8 cellular contexts compared by ENCODE assay signal in the genomic region with DNA sequence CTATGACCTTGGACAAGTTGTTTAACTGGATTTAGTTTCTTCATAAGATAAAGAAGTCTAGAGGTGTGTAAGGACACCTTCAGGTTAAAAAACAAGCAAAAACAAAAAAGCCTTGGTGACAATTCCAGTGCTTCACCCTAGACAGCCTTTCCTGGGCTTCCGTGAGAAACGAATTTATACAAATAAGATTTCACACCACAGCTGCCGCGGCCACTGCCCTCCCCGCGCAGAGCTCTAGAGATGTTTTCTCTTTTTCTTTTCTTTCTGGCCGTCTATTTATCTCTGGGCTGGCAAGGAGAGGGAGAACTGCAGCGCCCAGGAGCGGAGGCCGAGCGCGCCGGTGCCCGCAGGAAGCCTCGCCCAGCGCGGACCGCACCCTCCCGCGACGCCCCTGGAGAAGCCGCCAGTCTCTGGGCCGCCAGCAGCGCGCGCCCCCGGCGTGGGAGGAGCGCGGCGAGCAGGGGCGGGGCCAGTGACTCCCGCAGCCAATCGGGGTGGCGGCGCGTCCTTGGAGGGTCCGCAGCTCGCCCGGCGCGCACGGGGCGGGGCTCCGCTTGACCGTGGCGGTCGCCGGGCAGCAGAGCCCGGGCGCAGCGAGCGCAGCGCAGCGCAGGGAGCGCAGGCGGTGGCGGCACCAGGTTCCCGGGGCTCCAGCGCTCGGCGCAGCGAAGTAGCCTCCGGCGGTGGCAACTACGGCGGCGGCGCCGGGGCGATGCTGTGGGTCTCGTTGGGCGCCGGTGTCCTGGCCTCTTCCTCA.
A peak's percentile ranks its signal among the peaks of the same experiment; 100 is the strongest.
DNase-seq lines count a peak whose midpoint lies in the region; TF ChIP-seq lines count a peak whose summit lies in the region.

No MANE protein-coding gene starts in this region.

- peak; percentile 85 for TF ChIP-seq POLR2A in Raji (IDR thresholded peaks at IDR 0.05; ENCODE audit: insufficient read depth, low read depth, low read length)

- WGBS in neuronal stem cell (ENCODE audit: extremely low coverage in 2 of 2, insufficient read length in 2 of 2, insufficient replicate concordance in 1 of 2), 2 donors: no CpG with 5 or more reads among the region's 74 CpGs

- no peak overlapping the region for H2BK12ac ChIP-seq in neuronal stem cell (ENCODE audit: low read length)

- H3K36me3 ChIP-seq in neuronal stem cell (replicated peaks in 1 of 2; ENCODE audit: control insufficient read depth in 2 of 2, insufficient read depth in 2 of 2, low read length in 2 of 2): no peaks in the 10 kb centered on the region

- peak overlapping the region; percentile 50 to 88 for H3K4me3 ChIP-seq in neuronal stem cell (ENCODE audit: low read length in 2 of 2)

- peak overlapping the region; percentile 98 for H2AFZ ChIP-seq in neuronal stem cell (ENCODE audit: low read length)

- no peak overlapping the region for H3K9ac ChIP-seq in neuronal stem cell (ENCODE audit: low read depth, low read length, poor library complexity)

- H3K4me2 ChIP-seq in neuronal stem cell (ENCODE audit: insufficient read depth, low read length, poor library complexity, severe bottlenecking): peak overlapping the region; percentile 95

- no peak overlapping the region for H2BK15ac ChIP-seq in neuronal stem cell (ENCODE audit: low read length)

- peaks cover 3 to 53% (median 36%) of the 10 kb centered on the region in 3 experiments for H3K27me3 ChIP-seq in neuronal stem cell (ENCODE audit: control insufficient read depth in 3 of 3, insufficient read depth in 3 of 3, low read depth in 1 of 3, low read length in 3 of 3)

- no peak overlapping the region for H3K14ac ChIP-seq in neuronal stem cell (ENCODE audit: low read length)

- H4K8ac ChIP-seq in neuronal stem cell (ENCODE audit: low read depth, low read length): no peak overlapping the region

- H2AK5ac ChIP-seq in neuronal stem cell (ENCODE audit: low read depth, low read length): no peak overlapping the region

- H3K4me1 ChIP-seq in neuronal stem cell (ENCODE audit: control insufficient read depth in 2 of 2, insufficient read depth in 1 of 2, low read depth in 1 of 2, low read length in 2 of 2): peaks cover 0 to 2% of the 10 kb centered on the region in 2 donors

- H3K9me3 ChIP-seq in neuronal stem cell (replicated peaks in 1 of 2; ENCODE audit: control insufficient read depth in 2 of 2, insufficient read depth in 1 of 2, low read depth in 1 of 2, low read length in 2 of 2): no peaks in the 10 kb centered on the region

- no peak overlapping the region for H2BK120ac ChIP-seq in neuronal stem cell (ENCODE audit: low read depth, low read length)

- H3K79me1 ChIP-seq in neuronal stem cell (ENCODE audit: low read depth, low read length): no peaks in the 10 kb centered on the region

- no peak overlapping the region for H4K91ac ChIP-seq in neuronal stem cell (ENCODE audit: low read depth, low read length, poor library complexity)

- H3K23ac ChIP-seq in neuronal stem cell (ENCODE audit: low read depth, low read length, poor library complexity): no peak overlapping the region

- DNase-seq in Daoy (ENCODE audit: low read depth) (peak; percentile 94), H4 (ENCODE audit: low spot score) (peak; percentile 62), LHCN-M2 (ENCODE audit: low read depth) (peak; percentile 83), germinal center (ENCODE audit: low spot score) (peak; percentile 79), neuronal stem cell (ENCODE audit: low spot score) (peak; percentile 90), stromal cell of bone marrow (ENCODE audit: low read depth) (peak; percentile 73)
- DNase-seq in activated gamma-delta T cell treated with anti-CD3 and anti-CD28 coated beads, Interleukin-2, amount 50 U/mL, for 16 hours (ENCODE audit: low read depth): peak; percentile 34

- no peak overlapping the region for H3K4ac ChIP-seq in neuronal stem cell (ENCODE audit: low read length)

- H3K18ac ChIP-seq in neuronal stem cell (ENCODE audit: low read length): no peak overlapping the region

- no peak overlapping the region for H2BK5ac ChIP-seq in neuronal stem cell (ENCODE audit: low read length)

- H3K27ac ChIP-seq in neuronal stem cell (replicated peaks; ENCODE audit: low read length): no peak overlapping the region

Comparison
In these comparisons a context has a peak if more than half of its experiments do, and no peak if none do; other contexts are left out.
1. DNase-seq: peak in every context shown above with its lines; median percentile 94 in Daoy; 90 in neuronal stem cell; 83 in LHCN-M2; 79 in germinal center; 73 in stromal cell of bone marrow; 62 in H4; 34 in activated gamma-delta T cell treated with anti-CD3 and anti-CD28 coated beads, Interleukin-2, amount 50 U/mL, for 16 hours.